Comparison of ENCODE assay signal across 17 cellular contexts in genomic region chr7:33837356-33837851, GRCh38.
"Had no signal": no experiment of that assay in that cellular context is flagged by ENCODE, and none has a peak within 500 bp of the region (broad histone marks: within the 10 kb centered on the region; RNA-seq: fewer than 3 reads in every experiment).

No MANE protein-coding gene starts in this region.

- H3K9me3 ChIP-seq: neutrophil had no signal

- DNase-seq: activated CD4-positive, alpha-beta T cell treated with anti-CD3 and anti-CD28 coated beads, Interleukin-2, amount 10 ng/mL, durations not matched to agents 7 days and 5 days; activated CD8-positive, alpha-beta T cell treated with anti-CD3 and anti-CD28 coated beads, Interleukin-2, amount 10 ng/mL, durations not matched to agents 7 days and 5 days; activated naive CD4-positive, alpha-beta T cell treated with Interleukin-2 at 50 U/mL for 16 hours; activated naive CD8-positive, alpha-beta T cell treated with anti-CD3 and anti-CD28 coated beads, Interleukin-2, amount 10 ng/mL, durations not matched to agents 7 days and 5 days; activated T-cell treated with anti-CD3 and anti-CD28 coated beads, Interleukin-2, amount 50 U/mL, for 24 hours; brain microvascular endothelial cell; central memory CD4-positive, alpha-beta T cell; heart right ventricle; immature natural killer cell; natural killer cell; stimulated activated CD4-positive, alpha-beta T cell treated with anti-CD3 and anti-CD28 coated beads, Interleukin-12 subunit alpha, Interleukin-12 subunit beta, amount 100 ng/mL, for 4 hours; stimulated activated CD4-positive, alpha-beta T cell treated with anti-CD3 and anti-CD28 coated beads, Interleukin-1b, Interleukin-23, amount 100 ng/mL, for 48 hours; stimulated activated naive CD4-positive, alpha-beta T cell treated with Interleukin-2 at 50 U/mL for 16 hours had no signal

- H3K27ac ChIP-seq: brain microvascular endothelial cell, heart right ventricle, neutrophil, parathyroid adenoma, tibial nerve had no signal

- H3K4me1 ChIP-seq: heart right ventricle had no signal

- H3K36me3 ChIP-seq: brain microvascular endothelial cell, heart right ventricle, neutrophil, tibial nerve had no signal

- H3K4me3 ChIP-seq: heart right ventricle, tibial nerve had no signal

- H3K27me3 ChIP-seq: brain microvascular endothelial cell, heart right ventricle, neutrophil, tibial nerve had no signal

- H3K9ac ChIP-seq: parathyroid adenoma had no signal

- FAIRE-seq: colon had no signal
